1 cellular context compared by ENCODE assay signal in genomic region chr4:80240976-80241375, GRCh38.
TF ChIP-seq lines count a peak whose summit lies in the region.

No MANE protein-coding gene starts in this region.

TF ChIP-seq in WTC11, 78 proteins besides CTCF, POLR2A, EP300 and RAD21 (continued from another document):
- no peak for TF ChIP-seq CBFB (CRISPR knock-in tag; IDR thresholded peaks at IDR 0.05; ENCODE audit: low read depth)
- TF ChIP-seq CDX4 (CRISPR knock-in tag; IDR thresholded peaks at IDR 0.05; ENCODE audit: borderline replicate concordance): no peak
- TF ChIP-seq ZMAT4 (CRISPR knock-in tag; IDR thresholded peaks at IDR 0.05): no peak
- no peak for TF ChIP-seq ATF1 (CRISPR knock-in tag; IDR thresholded peaks at IDR 0.05)
- no peak for TF ChIP-seq NR1H2 (CRISPR knock-in tag; IDR thresholded peaks at IDR 0.05)
- TF ChIP-seq TCF7 (CRISPR knock-in tag; IDR thresholded peaks at IDR 0.05; ENCODE audit: low read depth): no peak
- no peak for TF ChIP-seq PRDM15 (CRISPR knock-in tag; IDR thresholded peaks at IDR 0.05)
